27 cellular contexts compared by ENCODE assay signal in genomic region chr1:44725309-44725698, GRCh38. TPM values are rescaled to one million over a fixed set of nuclear protein-coding genes. Genes with fewer than 3 reads are reported as not detected.
DNase-seq lines count a peak whose midpoint lies in the region; ATAC-seq and FAIRE-seq lines count a peak whose summit lies in the region.
"Had no signal": no experiment of that assay in that cellular context is flagged by ENCODE, and none has a peak within 500 bp of the region (broad histone marks: within the 10 kb centered on the region; RNA-seq: fewer than 3 reads in every experiment).

No MANE protein-coding gene starts in this region.

- no peak overlapping the region for H3K27ac Mint-ChIP-seq in stimulated activated naive CD8-positive, alpha-beta T cell treated with anti-CD3 and anti-CD28 coated beads, Interleukin-15, Interleukin-2, amounts not matched to agents 100 ng/mL and 50 ng/mL, for 24 hours
- H3K27ac Mint-ChIP-seq in activated CD4-positive, alpha-beta memory T cell treated with anti-CD3 and anti-CD28 coated beads for 36 hours, result peak overlapping the region; percentile 92
- peak overlapping the region in 5 of 6 donors; percentile 49 to 96 (median 90) for H3K27ac Mint-ChIP-seq in naive B cell

- H3K36me3 Mint-ChIP-seq in stimulated activated naive CD8-positive, alpha-beta T cell treated with anti-CD3 and anti-CD28 coated beads, Interleukin-15, Interleukin-2, amounts not matched to agents 100 ng/mL and 50 ng/mL, for 24 hours (ENCODE audit: low read depth), result peaks cover 8% of the 10 kb centered on the region
- peaks cover 13% of the 10 kb centered on the region for H3K36me3 Mint-ChIP-seq in activated CD4-positive, alpha-beta memory T cell treated with anti-CD3 and anti-CD28 coated beads for 36 hours
- no peaks in the 10 kb centered on the region for H3K36me3 Mint-ChIP-seq in naive B cell

- DNase-seq in stimulated activated naive CD8-positive, alpha-beta T cell treated with anti-CD3 and anti-CD28 coated beads, Interleukin-15, Interleukin-2, amounts not matched to agents 100 U/mL and 50 U/mL, for 24 hours, result no peak
- no peak for DNase-seq in activated CD4-positive, alpha-beta memory T cell treated with anti-CD3 and anti-CD28 coated beads for 36 hours
- DNase-seq in naive B cell (no peak), frontal cortex (ENCODE audit: low spot score in 2 of 2) (no peak), globus pallidus (ENCODE audit: low spot score) (no peak)
- no peak for DNase-seq in stimulated activated CD8-positive, alpha-beta memory T cell treated with anti-CD3 and anti-CD28 coated beads, Interleukin-4, amount 100 ng/mL, for 48 hours
- DNase-seq: adrenal gland; dorsolateral prefrontal cortex; NCI-H2029 treated with DMSO at 0.1 percent for 48 hours; NCI-H526; SHP77; sigmoid colon; stimulated activated CD4-positive, alpha-beta T cell treated with anti-CD3 and anti-CD28 coated beads, Interleukin-1b, Interleukin-23, amount 100 ng/mL, for 48 hours; substantia nigra; T-helper 1 cell; uterus; WERI-Rb-1 had no signal

- H3K27me3 Mint-ChIP-seq in stimulated activated naive CD8-positive, alpha-beta T cell treated with anti-CD3 and anti-CD28 coated beads, Interleukin-15, Interleukin-2, amounts not matched to agents 100 ng/mL and 50 ng/mL, for 24 hours, result no peaks in the 10 kb centered on the region
- H3K27me3 Mint-ChIP-seq in activated CD4-positive, alpha-beta memory T cell treated with anti-CD3 and anti-CD28 coated beads for 36 hours, result peaks cover 4% of the 10 kb centered on the region
- no peaks in the 10 kb centered on the region for H3K27me3 Mint-ChIP-seq in naive B cell

- no peak for FAIRE-seq in frontal cortex (lab: Jason Lieb, UNC)
- FAIRE-seq: D721Med, K562, pancreas had no signal

- H3K4me3 Mint-ChIP-seq in stimulated activated naive CD8-positive, alpha-beta T cell treated with anti-CD3 and anti-CD28 coated beads, Interleukin-15, Interleukin-2, amounts not matched to agents 100 ng/mL and 50 ng/mL, for 24 hours, result peak overlapping the region; percentile 79
- peak overlapping the region; percentile 83 for H3K4me3 Mint-ChIP-seq in activated CD4-positive, alpha-beta memory T cell treated with anti-CD3 and anti-CD28 coated beads for 36 hours
- peak overlapping the region in 5 of 8 donors; percentile 4 to 63 (median 53) for H3K4me3 Mint-ChIP-seq in naive B cell

- H3K9me3 Mint-ChIP-seq in stimulated activated naive CD8-positive, alpha-beta T cell treated with anti-CD3 and anti-CD28 coated beads, Interleukin-15, Interleukin-2, amounts not matched to agents 100 ng/mL and 50 ng/mL, for 24 hours, result no peaks in the 10 kb centered on the region
- peaks cover 3% of the 10 kb centered on the region for H3K9me3 Mint-ChIP-seq in activated CD4-positive, alpha-beta memory T cell treated with anti-CD3 and anti-CD28 coated beads for 36 hours
- H3K9me3 Mint-ChIP-seq in naive B cell, result peaks cover 0 to 4% (median 0%) of the 10 kb centered on the region in 7 donors

- ATAC-seq in stimulated activated naive CD8-positive, alpha-beta T cell treated with anti-CD3 and anti-CD28 coated beads, Interleukin-15, Interleukin-2, amounts not matched to agents 100 U/mL and 50 U/mL, for 24 hours, result no peak
- no peak for ATAC-seq in naive B cell (ENCODE audit: low read depth in 2 of 2)
- ATAC-seq: esophagus mucosa, K562, left lobe of liver, pancreas had no signal

- POLR2A ChIA-PET in activated CD4-positive, alpha-beta memory T cell treated with anti-CD3 and anti-CD28 coated beads for 36 hours (lab: Charles Lee), result interaction anchor here (0.9 to 6.2 kb wide), 3 partner anchors 85 to 286 kb away, joined by 4 to 151 read pairs (median 4); partner anchors contain the start of genes HECTD3 and UROD

- peaks cover 73% of the 10 kb centered on the region for H3K4me1 Mint-ChIP-seq in stimulated activated naive CD8-positive, alpha-beta T cell treated with anti-CD3 and anti-CD28 coated beads, Interleukin-15, Interleukin-2, amounts not matched to agents 100 ng/mL and 50 ng/mL, for 24 hours (ENCODE audit: low read depth)
- peaks cover 65% of the 10 kb centered on the region for H3K4me1 Mint-ChIP-seq in activated CD4-positive, alpha-beta memory T cell treated with anti-CD3 and anti-CD28 coated beads for 36 hours (ENCODE audit: low read depth)
- H3K4me1 Mint-ChIP-seq in naive B cell, result peaks cover 51 to 67% (median 60%) of the 10 kb centered on the region in 3 donors

- intact Hi-C loops in activated CD4-positive, alpha-beta memory T cell treated with anti-CD3 and anti-CD28 coated beads for 36 hours (cut with micrococcal nuclease), result loop anchor here (10.0 kb wide), 1 partner anchor 859 kb away; the partner anchor contains the start of gene NASP

- CTCF ChIA-PET in activated CD4-positive, alpha-beta memory T cell treated with anti-CD3 and anti-CD28 coated beads for 36 hours (lab: Charles Lee), result interaction anchor here (1.1 to 1.5 kb wide), 2 partner anchors 8 to 83 kb away, joined by 3 read pairs; partner anchors contain the start of gene BTBD19

RNA-seq across cellular contexts. Expression of gene RNU5D-1, which starts 5.7 kb away (rescaled TPM):
- total RNA-seq in activated CD4-positive, alpha-beta memory T cell treated with anti-CD3 and anti-CD28 coated beads for 36 hours, result not detected
- polyA plus RNA-seq in naive B cell (ENCODE audit: low read depth in 6 of 6), result not detected
- not detected for total RNA-seq in frontal cortex
- total RNA-seq: adrenal gland, dorsolateral prefrontal cortex, esophagus mucosa, glomerular endothelial cell, H4, left lobe of liver, mononuclear cell, OCI-LY7, pancreas, sigmoid colon, uterus had no signal
- polyA plus RNA-seq: adrenal gland, K562, pancreas, sigmoid colon had no signal

RNA-seq across cellular contexts. Expression of gene KIF2C, which starts 14.3 kb away (rescaled TPM):
- total RNA-seq in activated CD4-positive, alpha-beta memory T cell treated with anti-CD3 and anti-CD28 coated beads for 36 hours, result 100 to 1,000 TPM; 107 to 113 TPM
- polyA plus RNA-seq in naive B cell (ENCODE audit: low read depth in 6 of 6), result under 1 TPM in 4 of 6 donors, not detected in 2; 0.23 to 0.85 (median 0.33) TPM
- 2.9 TPM for total RNA-seq in frontal cortex

RNA-seq across cellular contexts. Expression of gene RPS8, which starts 50.0 kb away (rescaled TPM):
- 1,000 to 10,000 TPM; 2,983 to 3,047 TPM for total RNA-seq in activated CD4-positive, alpha-beta memory T cell treated with anti-CD3 and anti-CD28 coated beads for 36 hours
- 1,000 to 10,000 TPM in 5 of 6 donors, 100 to 1,000 TPM in 1; 896 to 1,302 (median 1,132) TPM for polyA plus RNA-seq in naive B cell (ENCODE audit: low read depth in 6 of 6)
- 1,632 TPM for total RNA-seq in frontal cortex

RNA-seq across cellular contexts. Expression of gene ARMH1, which starts 50.8 kb away (rescaled TPM):
- total RNA-seq in activated CD4-positive, alpha-beta memory T cell treated with anti-CD3 and anti-CD28 coated beads for 36 hours, result 100 to 1,000 TPM; 134 to 141 TPM
- polyA plus RNA-seq in naive B cell (ENCODE audit: low read depth in 6 of 6), result 10 to 100 TPM; 14.0 to 28.1 (median 18.6) TPM
- 4.5 TPM for total RNA-seq in frontal cortex
- total RNA-seq: esophagus mucosa, glomerular endothelial cell, H4, K562 had no signal

RNA-seq across cellular contexts. Expression of gene TMEM53, which starts 51.0 kb away (rescaled TPM):
- total RNA-seq in activated CD4-positive, alpha-beta memory T cell treated with anti-CD3 and anti-CD28 coated beads for 36 hours, result 1 to 10 TPM; 5.1 to 6.5 TPM
- polyA plus RNA-seq in naive B cell (ENCODE audit: low read depth in 6 of 6), result 10 to 100 TPM in 1 of 6 donors, 1 to 10 TPM in 5; 1.2 to 10.3 (median 7.4) TPM
- total RNA-seq in frontal cortex, result 4.9 TPM

Comparison
In these comparisons a context has a peak if more than half of its experiments do, and no peak if none do; other contexts are left out.
1. RNA of gene KIF2C, which starts 14.3 kb away (total RNA-seq): 107 to 113 TPM in activated CD4-positive, alpha-beta memory T cell treated with anti-CD3 and anti-CD28 coated beads for 36 hours; 2.9 TPM in frontal cortex (single experiment); every median in the first group is over 10 times any median in the second.
2. Peak in every context shown above with its lines, with median percentiles within 50 percentile points of each other: H3K4me3 Mint-ChIP-seq.